ENCODE assay signal across 1 cellular context in genomic region chr1:51534447-51534846, GRCh38.
TF ChIP-seq lines count a peak whose summit lies in the region.

No MANE protein-coding gene starts in this region.

TF ChIP-seq in GM23338, 12 proteins besides CTCF, POLR2A, EP300 and RAD21 (continued from another document):
- TF ChIP-seq REST (IDR thresholded peaks at IDR 0.05; ENCODE audit: unreplicated experiment) (no peak), JUNB (IDR thresholded peaks at IDR 0.05; ENCODE audit: unreplicated experiment) (no peak), ZNF462 (CRISPR knock-in tag; IDR thresholded peaks at IDR 0.05) (no peak), ZNF114 (CRISPR knock-in tag; IDR thresholded peaks at IDR 0.05) (no peak), NANOG (IDR thresholded peaks at IDR 0.05; ENCODE audit: borderline replicate concordance) (no peak), POLR2AphosphoS5 (IDR thresholded peaks at IDR 0.05; ENCODE audit: low read depth) (no peak), ZNF331 (CRISPR knock-in tag; IDR thresholded peaks at IDR 0.05; ENCODE audit: low read depth) (no peak)
